In genomic region chr12:89414851-89415250, GRCh38 we compare ENCODE assay signal across 1 cellular context.
TF ChIP-seq lines count a peak whose summit lies in the region.

No MANE protein-coding gene starts in this region.

TF ChIP-seq in WTC11, 78 proteins besides CTCF, POLR2A, EP300 and RAD21 (continued from another document):
- TF ChIP-seq, protein P1, sequence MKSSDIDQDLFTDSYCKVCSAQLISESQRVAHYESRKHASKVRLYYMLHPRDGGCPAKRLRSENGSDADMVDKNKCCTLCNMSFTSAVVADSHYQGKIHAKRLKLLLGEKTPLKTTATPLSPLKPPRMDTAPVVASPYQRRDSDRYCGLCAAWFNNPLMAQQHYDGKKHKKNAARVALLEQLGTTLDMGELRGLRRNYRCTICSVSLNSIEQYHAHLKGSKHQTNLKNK (CRISPR knock-in tag; IDR thresholded peaks at IDR 0.05): no peak
- TF ChIP-seq, protein P2, sequence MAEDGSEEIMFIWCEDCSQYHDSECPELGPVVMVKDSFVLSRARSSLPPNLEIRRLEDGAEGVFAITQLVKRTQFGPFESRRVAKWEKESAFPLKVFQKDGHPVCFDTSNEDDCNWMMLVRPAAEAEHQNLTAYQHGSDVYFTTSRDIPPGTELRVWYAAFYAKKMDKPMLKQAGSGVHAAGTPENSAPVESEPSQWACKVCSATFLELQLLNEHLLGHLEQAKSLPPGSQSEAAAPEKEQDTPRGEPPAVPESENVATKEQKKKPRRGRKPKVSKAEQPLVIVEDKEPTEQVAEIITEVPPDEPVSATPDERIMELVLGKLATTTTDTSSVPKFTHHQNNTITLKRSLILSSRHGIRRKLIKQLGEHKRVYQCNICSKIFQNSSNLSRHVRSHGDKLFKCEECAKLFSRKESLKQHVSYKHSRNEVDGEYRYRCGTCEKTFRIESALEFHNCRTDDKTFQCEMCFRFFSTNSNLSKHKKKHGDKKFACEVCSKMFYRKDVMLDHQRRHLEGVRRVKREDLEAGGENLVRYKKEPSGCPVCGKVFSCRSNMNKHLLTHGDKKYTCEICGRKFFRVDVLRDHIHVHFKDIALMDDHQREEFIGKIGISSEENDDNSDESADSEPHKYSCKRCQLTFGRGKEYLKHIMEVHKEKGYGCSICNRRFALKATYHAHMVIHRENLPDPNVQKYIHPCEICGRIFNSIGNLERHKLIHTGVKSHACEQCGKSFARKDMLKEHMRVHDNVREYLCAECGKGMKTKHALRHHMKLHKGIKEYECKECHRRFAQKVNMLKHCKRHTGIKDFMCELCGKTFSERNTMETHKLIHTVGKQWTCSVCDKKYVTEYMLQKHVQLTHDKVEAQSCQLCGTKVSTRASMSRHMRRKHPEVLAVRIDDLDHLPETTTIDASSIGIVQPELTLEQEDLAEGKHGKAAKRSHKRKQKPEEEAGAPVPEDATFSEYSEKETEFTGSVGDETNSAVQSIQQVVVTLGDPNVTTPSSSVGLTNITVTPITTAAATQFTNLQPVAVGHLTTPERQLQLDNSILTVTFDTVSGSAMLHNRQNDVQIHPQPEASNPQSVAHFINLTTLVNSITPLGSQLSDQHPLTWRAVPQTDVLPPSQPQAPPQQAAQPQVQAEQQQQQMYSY (CRISPR knock-in tag; IDR thresholded peaks at IDR 0.05): no peak
- no peak for TF ChIP-seq TCF7 (CRISPR knock-in tag; IDR thresholded peaks at IDR 0.05; ENCODE audit: low read depth)
- TF ChIP-seq, protein P3, sequence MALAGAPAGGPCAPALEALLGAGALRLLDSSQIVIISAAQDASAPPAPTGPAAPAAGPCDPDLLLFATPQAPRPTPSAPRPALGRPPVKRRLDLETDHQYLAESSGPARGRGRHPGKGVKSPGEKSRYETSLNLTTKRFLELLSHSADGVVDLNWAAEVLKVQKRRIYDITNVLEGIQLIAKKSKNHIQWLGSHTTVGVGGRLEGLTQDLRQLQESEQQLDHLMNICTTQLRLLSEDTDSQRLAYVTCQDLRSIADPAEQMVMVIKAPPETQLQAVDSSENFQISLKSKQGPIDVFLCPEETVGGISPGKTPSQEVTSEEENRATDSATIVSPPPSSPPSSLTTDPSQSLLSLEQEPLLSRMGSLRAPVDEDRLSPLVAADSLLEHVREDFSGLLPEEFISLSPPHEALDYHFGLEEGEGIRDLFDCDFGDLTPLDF (CRISPR knock-in tag; IDR thresholded peaks at IDR 0.05): no peak
- no peak for TF ChIP-seq ZBTB21 (CRISPR knock-in tag; IDR thresholded peaks at IDR 0.05; ENCODE audit: borderline replicate concordance)
- TF ChIP-seq NFATC4 (CRISPR knock-in tag; IDR thresholded peaks at IDR 0.05): no peak
- no peak for TF ChIP-seq FOXP4 (CRISPR knock-in tag; IDR thresholded peaks at IDR 0.05)
- no peak for TF ChIP-seq NFYB (CRISPR knock-in tag; conservative IDR thresholded peaks at IDR 0.05; ENCODE audit: low read depth)
